In genomic region chr14:37642125-37642524, GRCh38 we compare ENCODE assay signal across 9 cellular contexts. TPM values are rescaled to one million over a fixed set of nuclear protein-coding genes. Genes with fewer than 3 reads are reported as not detected.
"Had no signal": no experiment of that assay in that cellular context is flagged by ENCODE, and none has a peak within 500 bp of the region (broad histone marks: within the 10 kb centered on the region; RNA-seq: fewer than 3 reads in every experiment).

No MANE protein-coding gene starts in this region.

- H3K4me3 ChIP-seq: GM23248 had no signal

- DNase-seq: GM23248, GOT3, H9, HFFc6, KBM-7 had no signal

- FAIRE-seq: H54, HTR-8/SVneo had no signal

- H2AFZ ChIP-seq: GM23248 had no signal

- H3K9ac ChIP-seq: GM23248, KMS-11 had no signal

- H3K27ac ChIP-seq: GM23248, KMS-11 had no signal

- H3K4me2 ChIP-seq: KMS-11 had no signal

RNA-seq across cellular contexts. Expression of gene TTC6, which starts 46.7 kb away (rescaled TPM):
- total RNA-seq: GM23248 had no signal
- polyA plus RNA-seq: GM23248, IgD-negative memory B cell had no signal

RNA-seq across cellular contexts. Expression of gene FOXA1, which starts 47.1 kb away (rescaled TPM):
- total RNA-seq: GM23248 had no signal
- polyA plus RNA-seq: IgD-negative memory B cell had no signal
